ENCODE assay signal across 1 cellular context in genomic region chr17:42797067-42798007, GRCh38.
TF ChIP-seq lines count a peak whose summit lies in the region.

No MANE protein-coding gene starts in this region.

TF ChIP-seq in GM12878, 131 proteins besides CTCF, POLR2A, EP300 and RAD21:
- TF ChIP-seq MAX (IDR thresholded peaks at IDR 0.05; ENCODE audit: low read depth, low read length), result no peak
- TF ChIP-seq MEF2B (IDR thresholded peaks at IDR 0.05; ENCODE audit: partially characterized antibody, poor library complexity, severe bottlenecking), result no peak
- no peak for TF ChIP-seq ATF7 (IDR thresholded peaks at IDR 0.05; ENCODE audit: low read depth)
- no peak for TF ChIP-seq USF1 (IDR thresholded peaks at IDR 0.05; ENCODE audit: borderline replicate concordance, extremely low read length, insufficient read depth, low read depth, low read length)
- no peak for TF ChIP-seq SUZ12 (IDR thresholded peaks at IDR 0.05; ENCODE audit: unreplicated experiment)
- TF ChIP-seq NKRF (conservative IDR thresholded peaks at IDR 0.05), result no peak
- TF ChIP-seq ZNF274 (IDR thresholded peaks at IDR 0.05; ENCODE audit: insufficient read depth, insufficient read length), result no peak
- TF ChIP-seq E4F1 (IDR thresholded peaks at IDR 0.05; ENCODE audit: borderline replicate concordance, partially characterized antibody), result no peak
- no peak for TF ChIP-seq SRF (IDR thresholded peaks at IDR 0.05; ENCODE audit: low read depth in 2 of 2, low read length in 2 of 2)
- TF ChIP-seq NR2C2 (IDR thresholded peaks at IDR 0.05; ENCODE audit: borderline replicate concordance, control insufficient read depth, insufficient read length, low read depth), result no peak
